14 cellular contexts compared by ENCODE assay signal in genomic region chr11:133987221-133987620, GRCh38. TPM values are rescaled to one million over a fixed set of nuclear protein-coding genes. Genes with fewer than 3 reads are reported as not detected.
"Had no signal": no experiment of that assay in that cellular context is flagged by ENCODE, and none has a peak within 500 bp of the region (broad histone marks: within the 10 kb centered on the region; RNA-seq: fewer than 3 reads in every experiment).

No MANE protein-coding gene starts in this region.

- ATAC-seq: HepG2 had no signal

- DNase-seq: Kasumi-1, KG1, MM.1S, NCI-H1436, NCI-H187, NCI-H2029, NCI-H2171, NCI-H226, NCI-H446, NCI-H510A, NCI-H774, RPMI8226, SHP77 had no signal

RNA-seq across cellular contexts. Expression of gene IGSF9B, which starts 30.5 kb away (rescaled TPM):
- total RNA-seq: HepG2 had no signal
- polyA plus RNA-seq: HepG2 had no signal
